Comparison of ENCODE assay signal across 24 cellular contexts in the genomic region with DNA sequence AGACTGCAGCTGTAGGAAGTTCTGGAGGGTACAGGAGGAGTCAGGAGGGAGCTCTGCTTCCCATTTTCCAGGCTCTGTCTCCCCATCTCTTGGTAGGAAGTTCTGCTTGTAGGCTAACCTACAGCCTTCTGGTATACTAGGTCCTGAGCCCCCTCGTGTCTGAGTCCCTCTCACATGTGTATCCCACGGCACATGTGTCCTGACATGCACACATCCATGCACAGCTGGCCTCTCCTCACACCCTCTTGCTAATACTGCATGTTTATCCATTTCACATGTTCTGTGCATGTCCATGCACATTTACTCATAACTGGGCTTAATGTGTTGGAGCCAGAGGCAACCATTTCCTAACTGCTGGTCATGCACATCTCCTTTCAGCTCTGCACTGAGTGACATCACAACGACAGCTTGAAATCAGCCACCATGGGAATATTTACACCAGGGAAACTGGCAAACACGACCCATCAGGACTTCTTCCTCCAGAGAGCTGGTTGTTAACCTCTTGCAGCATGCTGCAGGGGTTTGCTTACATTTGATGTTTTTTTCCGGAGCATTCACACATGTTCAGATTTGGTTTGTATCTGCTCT. TPM values are rescaled to one million over a fixed set of nuclear protein-coding genes. Genes with fewer than 3 reads are reported as not detected.
A peak's percentile ranks its signal among the peaks of the same experiment; 100 is the strongest.
DNase-seq lines count a peak whose midpoint lies in the region; ATAC-seq and TF ChIP-seq lines count a peak whose summit lies in the region.
"Had no signal": no experiment of that assay in that cellular context is flagged by ENCODE, and none has a peak within 500 bp of the region (broad histone marks: within the 10 kb centered on the region; RNA-seq: fewer than 3 reads in every experiment).

No MANE protein-coding gene starts in this region.

- peaks cover 62% of the 10 kb centered on the region for H3K4me1 Mint-ChIP-seq in activated B cell treated with CpG ODN at 0.5 μM for 24 hours
- H3K4me1 Mint-ChIP-seq in activated naive CD8-positive, alpha-beta T cell treated with anti-CD3 and anti-CD28 coated beads, Interleukin-2, amount 50 U/mL, for 24 hours = peaks cover 19% of the 10 kb centered on the region

- H4K20me1 ChIP-seq in BLaER1 = no peaks in the 10 kb centered on the region
- H4K20me1 ChIP-seq in osteoblast (ENCODE audit: insufficient read depth, low read length) = no peaks in the 10 kb centered on the region

- TF ChIP-seq CTCF in GM12865 (IDR thresholded peaks at IDR 0.05; ENCODE audit: insufficient read depth, low read depth, low read length, missing control alignments) (no peak), activated B cell treated with CpG ODN at 0.5 μM for 24 hours (IDR thresholded peaks at IDR 0.05) (no peak), osteoblast (IDR thresholded peaks at IDR 0.05; ENCODE audit: extremely low read depth, low read depth, low read length) (no peak), brain microvascular endothelial cell (IDR thresholded peaks at IDR 0.05; ENCODE audit: low read depth, low read length, missing control alignments) (no peak)

- H3K4me1 ChIP-seq in BLaER1 = peaks cover 42% of the 10 kb centered on the region
- H3K4me1 ChIP-seq in osteoblast (ENCODE audit: insufficient read depth, low read length) = no peaks in the 10 kb centered on the region
- H3K4me1 ChIP-seq: Peyer's patch had no signal

- peaks cover 8% of the 10 kb centered on the region for H3K27me3 Mint-ChIP-seq in activated B cell treated with CpG ODN at 0.5 μM for 24 hours
- peaks cover 40% of the 10 kb centered on the region for H3K27me3 Mint-ChIP-seq in activated naive CD8-positive, alpha-beta T cell treated with anti-CD3 and anti-CD28 coated beads, Interleukin-2, amount 50 U/mL, for 24 hours

- no peak overlapping the region for H3K9ac ChIP-seq in BLaER1
- H3K9ac ChIP-seq: KMS-11 had no signal

- DNase-seq in GM12865 (ENCODE audit: low read depth) = peak; percentile 45
- DNase-seq in activated B cell treated with CpG ODN at 0.5 μM for 24 hours = peak; percentile 16
- peak; percentile 48 for DNase-seq in osteoblast (ENCODE audit: insufficient read length, low spot score, missing footprints)
- no peak for DNase-seq in brain microvascular endothelial cell
- no peak for DNase-seq in pons (ENCODE audit: low spot score)
- no peak for DNase-seq in activated naive CD8-positive, alpha-beta T cell treated with anti-CD3 and anti-CD28 coated beads, Interleukin-2, amount 50 U/mL, for 24 hours
- DNase-seq: CD8-positive, alpha-beta T cell; EL; GF-D8; GOT3; HCEC 1CT; IMR-90; NCI-H1105 treated with DMSO at 0.1 percent for 48 hours; NCI-H1694; NCI-H2081 treated with DMSO at 0.1 percent for 48 hours; NCI-H2171 treated with DMSO at 0.1 percent for 48 hours; NCI-H524 treated with DMSO at 0.1 percent for 48 hours; Peyer's patch had no signal

- no peaks in the 10 kb centered on the region for H3K36me3 Mint-ChIP-seq in activated B cell treated with CpG ODN at 0.5 μM for 24 hours (ENCODE audit: low read depth)
- no peaks in the 10 kb centered on the region for H3K36me3 Mint-ChIP-seq in activated naive CD8-positive, alpha-beta T cell treated with anti-CD3 and anti-CD28 coated beads, Interleukin-2, amount 50 U/mL, for 24 hours (ENCODE audit: low read depth)
- H3K36me3 Mint-ChIP-seq: CD8-positive, alpha-beta T cell had no signal

- intact Hi-C loops in activated B cell treated with CpG ODN at 0.5 μM for 24 hours (cut with micrococcal nuclease) = no loop called here

- POLR2A ChIA-PET in activated B cell treated with CpG ODN at 0.5 μM for 24 hours (lab: Charles Lee) = interaction anchor here (0.5 to 3.3 kb wide), 20 partner anchors 7 to 199 kb away, joined by 3 to 41 read pairs (median 6); a partner anchor contains a TSS

- no peak overlapping the region for H2AFZ ChIP-seq in osteoblast (ENCODE audit: low read length)

- in situ Hi-C loops in brain microvascular endothelial cell (cut with HindIII; ENCODE audit: low pct_ligation_motif_present, low sequenced_read_pairs) = no loop called here

- CTCF ChIA-PET in activated B cell treated with CpG ODN at 0.5 μM for 24 hours (lab: Charles Lee) = interaction anchor here (0.6 to 2.4 kb wide), 6 partner anchors 22 to 63 kb away, joined by 3 to 9 read pairs (median 4); a partner anchor contains a TSS

- H3K9me3 ChIP-seq in BLaER1 = no peaks in the 10 kb centered on the region
- H3K9me3 ChIP-seq in osteoblast (ENCODE audit: low read depth, low read length) = no peaks in the 10 kb centered on the region
- H3K9me3 ChIP-seq: Peyer's patch had no signal

- H3K27ac ChIP-seq in BLaER1 (no peak overlapping the region), osteoblast (ENCODE audit: low read depth, low read length) (no peak overlapping the region), brain microvascular endothelial cell (no peak overlapping the region)
- H3K27ac ChIP-seq: KMS-11, Peyer's patch had no signal

- H3K36me3 ChIP-seq in BLaER1 (no peaks in the 10 kb centered on the region), osteoblast (ENCODE audit: insufficient read depth, low read length) (no peaks in the 10 kb centered on the region), brain microvascular endothelial cell (replicated peaks) (no peaks in the 10 kb centered on the region)
- H3K36me3 ChIP-seq: Peyer's patch had no signal

- H3K9me3 Mint-ChIP-seq in activated B cell treated with CpG ODN at 0.5 μM for 24 hours = no peaks in the 10 kb centered on the region
- H3K9me3 Mint-ChIP-seq in activated naive CD8-positive, alpha-beta T cell treated with anti-CD3 and anti-CD28 coated beads, Interleukin-2, amount 50 U/mL, for 24 hours = no peaks in the 10 kb centered on the region
- H3K9me3 Mint-ChIP-seq: CD8-positive, alpha-beta T cell had no signal

- peak overlapping the region; percentile 58 for H3K4me3 Mint-ChIP-seq in activated B cell treated with CpG ODN at 0.5 μM for 24 hours
- no peak overlapping the region for H3K4me3 Mint-ChIP-seq in activated naive CD8-positive, alpha-beta T cell treated with anti-CD3 and anti-CD28 coated beads, Interleukin-2, amount 50 U/mL, for 24 hours
- H3K4me3 Mint-ChIP-seq: CD8-positive, alpha-beta T cell had no signal

- H3K27me3 ChIP-seq in BLaER1 (no peaks in the 10 kb centered on the region), osteoblast (ENCODE audit: insufficient read depth, low read length) (no peaks in the 10 kb centered on the region), brain microvascular endothelial cell (replicated peaks) (no peaks in the 10 kb centered on the region)
- H3K27me3 ChIP-seq: Peyer's patch had no signal

- no peaks in the 10 kb centered on the region for H3K79me2 ChIP-seq in osteoblast (ENCODE audit: insufficient read depth, low read length)

- H3K27ac Mint-ChIP-seq in activated B cell treated with CpG ODN at 0.5 μM for 24 hours = peak overlapping the region; percentile 77
- H3K27ac Mint-ChIP-seq in activated naive CD8-positive, alpha-beta T cell treated with anti-CD3 and anti-CD28 coated beads, Interleukin-2, amount 50 U/mL, for 24 hours = no peak overlapping the region
- H3K27ac Mint-ChIP-seq: CD8-positive, alpha-beta T cell had no signal

- H3K4me3 ChIP-seq in BLaER1 = no peak overlapping the region
- peak overlapping the region; percentile 17 for H3K4me3 ChIP-seq in GM12865 (ENCODE audit: low read depth, low read length)
- H3K4me3 ChIP-seq in osteoblast (ENCODE audit: insufficient read depth, low read length) = no peak overlapping the region
- no peak overlapping the region for H3K4me3 ChIP-seq in brain microvascular endothelial cell (ENCODE audit: low read depth, low read length)
- H3K4me3 ChIP-seq: Peyer's patch had no signal

- peak overlapping the region; percentile 45 for H3K4me2 ChIP-seq in BLaER1
- no peak overlapping the region for H3K4me2 ChIP-seq in osteoblast (ENCODE audit: insufficient read depth, low read length)
- H3K4me2 ChIP-seq: KMS-11 had no signal

- peak; percentile 13 for ATAC-seq in activated B cell treated with CpG ODN at 0.5 μM for 24 hours (ENCODE audit: low read depth)
- ATAC-seq in esophagus mucosa = no peak
- ATAC-seq in activated naive CD8-positive, alpha-beta T cell treated with anti-CD3 and anti-CD28 coated beads, Interleukin-2, amount 50 U/mL, for 24 hours = no peak
- ATAC-seq: CD8-positive, alpha-beta T cell; SK-N-SH treated with all-trans-retinoic acid at 6 μM for 48 hours had no signal

RNA-seq across cellular contexts. Expression of a gene that starts 3.0 kb away (rescaled TPM):
- total RNA-seq in activated B cell treated with CpG ODN at 0.5 μM for 24 hours (0.11 and 0.24 TPM in 2 replicates), osteoblast (not detected in 2 replicates), esophagus mucosa (0.32 TPM)
- total RNA-seq: A673; CD8-positive, alpha-beta T cell; IMR-90; OCI-LY7 had no signal

RNA-seq across cellular contexts. Expression of a gene that starts 12.4 kb away (rescaled TPM):
- total RNA-seq in activated B cell treated with CpG ODN at 0.5 μM for 24 hours (0.55 and 0.78 TPM in 2 replicates), osteoblast (not detected in 2 replicates), esophagus mucosa (not detected)
- total RNA-seq: A673; CD8-positive, alpha-beta T cell; IMR-90; OCI-LY7 had no signal

RNA-seq across cellular contexts. Expression of a gene that starts 18.8 kb away (rescaled TPM):
- 1.3 and 2.0 TPM in 2 replicates for total RNA-seq in activated B cell treated with CpG ODN at 0.5 μM for 24 hours
- not detected in 2 replicates for total RNA-seq in osteoblast
- not detected for total RNA-seq in esophagus mucosa
- total RNA-seq: A673; CD8-positive, alpha-beta T cell; IMR-90; OCI-LY7; Peyer's patch had no signal

RNA-seq across cellular contexts. Expression of a gene that starts 42.4 kb away (rescaled TPM):
- total RNA-seq in activated B cell treated with CpG ODN at 0.5 μM for 24 hours = 191 and 193 TPM in 2 replicates
- total RNA-seq in osteoblast = not detected in 2 replicates
- total RNA-seq in esophagus mucosa = 0.20 TPM
- total RNA-seq: A673, IMR-90 had no signal

Comparison
In these comparisons a context has a peak if more than half of its experiments do, and no peak if none do; other contexts are left out.
1. DNase-seq: peak in GM12865 (single experiment), activated B cell treated with CpG ODN at 0.5 μM for 24 hours (single experiment) and osteoblast (single experiment); none in brain microvascular endothelial cell (single experiment), pons (single experiment) and activated naive CD8-positive, alpha-beta T cell treated with anti-CD3 and anti-CD28 coated beads, Interleukin-2, amount 50 U/mL, for 24 hours (single experiment).